ENCODE assay signal across 22 cellular contexts in genomic region chr12:15831315-15831993, GRCh38.
"Had no signal": no experiment of that assay in that cellular context is flagged by ENCODE, and none has a peak within 500 bp of the region (broad histone marks: within the 10 kb centered on the region; RNA-seq: fewer than 3 reads in every experiment).

No MANE protein-coding gene starts in this region.

- H3K4me1 Mint-ChIP-seq: activated CD4-positive, alpha-beta T cell treated with anti-CD3 and anti-CD28 coated beads, Interleukin-2, amount 10 ng/mL, durations not matched to agents 24 days and 14 days; activated naive CD8-positive, alpha-beta T cell treated with anti-CD3 and anti-CD28 coated beads, Interleukin-2, amount 10 ng/mL, durations not matched to agents 7 days and 5 days; activated T-helper 17 cell treated with anti-CD3 and anti-CD28 coated beads, Interleukin-2, amount 50 U/mL, for 72 hours; neural crest cell; stimulated activated effector memory CD8-positive, alpha-beta T cell treated with anti-CD3 and anti-CD28 coated beads, Interleukin-12 subunit alpha, Interleukin-12 subunit beta, amount 100 ng/mL, for 72 hours had no signal

- H3K9me3 ChIP-seq: lower lobe of right lung, pancreas, right lobe of liver, stomach, testis had no signal

- H3K36me3 ChIP-seq: lower lobe of right lung, pancreas, right lobe of liver, stomach had no signal

- H3K4me1 ChIP-seq: lower lobe of right lung, pancreas, right lobe of liver, testis had no signal

- H3K27me3 Mint-ChIP-seq: activated CD8-positive, alpha-beta T cell treated with anti-CD3 and anti-CD28 coated beads for 36 hours had no signal

- H3K27me3 ChIP-seq: hepatocyte, pancreas, right lobe of liver, stomach, testis had no signal

- FAIRE-seq: islet of Langerhans, pancreas had no signal

- H3K36me3 Mint-ChIP-seq: activated naive CD8-positive, alpha-beta T cell treated with anti-CD3 and anti-CD28 coated beads, Interleukin-2, amount 10 ng/mL, durations not matched to agents 7 days and 5 days; stimulated activated effector memory CD8-positive, alpha-beta T cell treated with anti-CD3 and anti-CD28 coated beads, Interleukin-12 subunit alpha, Interleukin-12 subunit beta, amount 100 ng/mL, for 72 hours had no signal

- H3K4me3 Mint-ChIP-seq: activated CD4-positive, alpha-beta T cell treated with anti-CD3 and anti-CD28 coated beads, Interleukin-2, amount 10 ng/mL, durations not matched to agents 24 days and 14 days; activated CD8-positive, alpha-beta T cell treated with anti-CD3 and anti-CD28 coated beads for 36 hours; activated naive CD8-positive, alpha-beta T cell treated with anti-CD3 and anti-CD28 coated beads, Interleukin-2, amount 10 ng/mL, durations not matched to agents 7 days and 5 days; activated T-helper 17 cell treated with anti-CD3 and anti-CD28 coated beads, Interleukin-2, amount 50 U/mL, for 72 hours; effector memory CD8-positive, alpha-beta T cell; neural crest cell; stimulated activated effector memory CD8-positive, alpha-beta T cell treated with anti-CD3 and anti-CD28 coated beads, Interleukin-12 subunit alpha, Interleukin-12 subunit beta, amount 100 ng/mL, for 72 hours had no signal

- H3K79me2 ChIP-seq: hepatocyte had no signal

- H2AFZ ChIP-seq: hepatocyte had no signal

- H3K4me3 ChIP-seq: hepatocyte, lower lobe of right lung, pancreas, right lobe of liver, stomach, testis had no signal

- H3K4me2 ChIP-seq: hepatocyte had no signal

- H3K27ac ChIP-seq: epithelial cell of prostate, hepatocyte, lower lobe of right lung, pancreas, right lobe of liver had no signal

- DNase-seq: activated CD4-positive, alpha-beta T cell treated with anti-CD3 and anti-CD28 coated beads, Interleukin-2, amount 10 ng/mL, durations not matched to agents 24 days and 14 days; activated CD8-positive, alpha-beta T cell treated with anti-CD3 and anti-CD28 coated beads for 36 hours; activated naive CD4-positive, alpha-beta T cell; activated naive CD8-positive, alpha-beta T cell treated with anti-CD3 and anti-CD28 coated beads, Interleukin-2, amount 10 ng/mL, durations not matched to agents 7 days and 5 days; activated T-cell treated with anti-CD3 and anti-CD28 coated beads, Interleukin-2, amount 50 U/mL, for 1 hour; amygdala; dermis blood vessel endothelial cell; effector memory CD8-positive, alpha-beta T cell; left cardiac atrium; lower lobe of right lung; pancreas; right lobe of liver; stimulated activated CD4-positive, alpha-beta T cell treated with anti-CD3 and anti-CD28 coated beads, Interleukin-4, amount 100 ng/mL, for 24 hours; stomach; T1000; testis had no signal

- H3K27ac Mint-ChIP-seq: activated CD4-positive, alpha-beta T cell treated with anti-CD3 and anti-CD28 coated beads, Interleukin-2, amount 10 ng/mL, durations not matched to agents 24 days and 14 days; activated CD8-positive, alpha-beta T cell treated with anti-CD3 and anti-CD28 coated beads for 36 hours; activated naive CD8-positive, alpha-beta T cell treated with anti-CD3 and anti-CD28 coated beads, Interleukin-2, amount 10 ng/mL, durations not matched to agents 7 days and 5 days; activated T-helper 17 cell treated with anti-CD3 and anti-CD28 coated beads, Interleukin-2, amount 50 U/mL, for 72 hours; effector memory CD8-positive, alpha-beta T cell; stimulated activated effector memory CD8-positive, alpha-beta T cell treated with anti-CD3 and anti-CD28 coated beads, Interleukin-12 subunit alpha, Interleukin-12 subunit beta, amount 100 ng/mL, for 72 hours had no signal

- ATAC-seq: activated CD8-positive, alpha-beta T cell treated with anti-CD3 and anti-CD28 coated beads for 36 hours; activated T-helper 17 cell treated with anti-CD3 and anti-CD28 coated beads, Interleukin-2, amount 50 U/mL, for 72 hours; effector memory CD8-positive, alpha-beta T cell; lower lobe of right lung; stimulated activated effector memory CD8-positive, alpha-beta T cell treated with anti-CD3 and anti-CD28 coated beads, Interleukin-12 subunit alpha, Interleukin-12 subunit beta, amount 100 ng/mL, for 72 hours had no signal

- H3K9me3 Mint-ChIP-seq: activated CD4-positive, alpha-beta T cell treated with anti-CD3 and anti-CD28 coated beads, Interleukin-2, amount 10 ng/mL, durations not matched to agents 24 days and 14 days; activated CD8-positive, alpha-beta T cell treated with anti-CD3 and anti-CD28 coated beads for 36 hours; activated naive CD8-positive, alpha-beta T cell treated with anti-CD3 and anti-CD28 coated beads, Interleukin-2, amount 10 ng/mL, durations not matched to agents 7 days and 5 days; activated T-helper 17 cell treated with anti-CD3 and anti-CD28 coated beads, Interleukin-2, amount 50 U/mL, for 72 hours; effector memory CD8-positive, alpha-beta T cell; stimulated activated effector memory CD8-positive, alpha-beta T cell treated with anti-CD3 and anti-CD28 coated beads, Interleukin-12 subunit alpha, Interleukin-12 subunit beta, amount 100 ng/mL, for 72 hours had no signal
